8 cellular contexts compared by ENCODE assay signal in genomic region chr1:236686815-236687160, GRCh38. TPM values are rescaled to one million over a fixed set of nuclear protein-coding genes. Genes with fewer than 3 reads are reported as not detected.
A peak's percentile ranks its signal among the peaks of the same experiment; 100 is the strongest.
DNase-seq lines count a peak whose midpoint lies in the region; ATAC-seq and TF ChIP-seq lines count a peak whose summit lies in the region.

No MANE protein-coding gene starts in this region.

- no peak overlapping the region for H3K27ac Mint-ChIP-seq in naive thymus-derived CD4-positive, alpha-beta T cell

- H3K36me3 ChIP-seq in effector memory CD4-positive, alpha-beta T cell (ENCODE audit: control insufficient read depth, insufficient read depth, low read length): no peaks in the 10 kb centered on the region
- no peaks in the 10 kb centered on the region for H3K36me3 ChIP-seq in naive thymus-derived CD4-positive, alpha-beta T cell (ENCODE audit: control insufficient read depth in 2 of 3, insufficient read depth in 3 of 3, low read length in 3 of 3)

- H3K4me3 ChIP-seq in HL-60 (replicated peaks; ENCODE audit: insufficient read depth, low read length): peak overlapping the region; percentile 23
- peak overlapping the region; percentile 49 for H3K4me3 ChIP-seq in effector memory CD4-positive, alpha-beta T cell (ENCODE audit: insufficient read depth, low read depth, low read length, poor library complexity, severe bottlenecking)
- H3K4me3 ChIP-seq in naive thymus-derived CD4-positive, alpha-beta T cell (ENCODE audit: low read length): peak overlapping the region; percentile 54

- H3K9me3 ChIP-seq in effector memory CD4-positive, alpha-beta T cell (ENCODE audit: control insufficient read depth, low read length): no peaks in the 10 kb centered on the region
- no peaks in the 10 kb centered on the region for H3K9me3 ChIP-seq in naive thymus-derived CD4-positive, alpha-beta T cell (ENCODE audit: control insufficient read depth in 2 of 3, low read length in 3 of 3)

- peaks cover 0 to 7% (median 2%) of the 10 kb centered on the region in 11 donors for H3K9me3 Mint-ChIP-seq in naive thymus-derived CD4-positive, alpha-beta T cell

- intact Hi-C loops in naive thymus-derived CD4-positive, alpha-beta T cell (cut with micrococcal nuclease): loop anchor here in 1 of 2 donors (5.0 kb wide), 2 partner anchors 84 to 111 kb away; partner anchors contain the start of genes HEATR1 and MTR

- peaks cover 37 to 58% (median 56%) of the 10 kb centered on the region in 5 donors for H3K27me3 Mint-ChIP-seq in naive thymus-derived CD4-positive, alpha-beta T cell

- peak; percentile 30 for DNase-seq in AG08396 (ENCODE audit: low spot score)
- no peak for DNase-seq in HL-60 (ENCODE audit: low read depth in 1 of 2, low spot score in 1 of 2)
- DNase-seq in effector memory CD4-positive, alpha-beta T cell: no peak
- peak in 3 of 9 donors; percentile 0 to 23 (median 6) for DNase-seq in naive thymus-derived CD4-positive, alpha-beta T cell
- DNase-seq in midbrain (lab: John Stamatoyannopoulos, UW): no peak
- no peak for DNase-seq in NCI-H526 (lab: John Stamatoyannopoulos, UW)

- POLR2A ChIA-PET in naive thymus-derived CD4-positive, alpha-beta T cell (lab: Charles Lee): no interaction called here

- CTCF ChIA-PET in naive thymus-derived CD4-positive, alpha-beta T cell (lab: Charles Lee): interaction anchor here (0.8 kb wide), 1 partner anchor 152 kb away, joined by 3 read pairs; no protein-coding TSS in a partner anchor

- no peak overlapping the region for H3K27ac ChIP-seq in HL-60 (replicated peaks)
- no peak overlapping the region for H3K27ac ChIP-seq in effector memory CD4-positive, alpha-beta T cell (ENCODE audit: insufficient read depth, low read length, poor library complexity, severe bottlenecking)
- H3K27ac ChIP-seq in naive thymus-derived CD4-positive, alpha-beta T cell (ENCODE audit: low read depth, low read length): no peak overlapping the region

- peaks cover 18% of the 10 kb centered on the region for H3K27me3 ChIP-seq in HL-60 (ENCODE audit: insufficient read depth, poor library complexity, severe bottlenecking)
- H3K27me3 ChIP-seq in effector memory CD4-positive, alpha-beta T cell (replicated peaks; ENCODE audit: control insufficient read depth, insufficient read depth, low read length, poor library complexity, severe bottlenecking): no peaks in the 10 kb centered on the region
- peaks cover 10 to 14% of the 10 kb centered on the region in 2 donors for H3K27me3 ChIP-seq in naive thymus-derived CD4-positive, alpha-beta T cell (ENCODE audit: control insufficient read depth in 2 of 2, insufficient read depth in 2 of 2, low read length in 2 of 2)

- peaks cover 0 to 6% (median 2%) of the 10 kb centered on the region in 5 donors for H3K36me3 Mint-ChIP-seq in naive thymus-derived CD4-positive, alpha-beta T cell

- H3K4me1 ChIP-seq in effector memory CD4-positive, alpha-beta T cell (ENCODE audit: control insufficient read depth, insufficient read depth, low read length, poor library complexity, severe bottlenecking): peaks cover 11% of the 10 kb centered on the region
- H3K4me1 ChIP-seq in naive thymus-derived CD4-positive, alpha-beta T cell (ENCODE audit: control insufficient read depth in 2 of 2, insufficient read depth in 2 of 2, low read length in 2 of 2): peaks cover 12 to 13% of the 10 kb centered on the region in 2 donors

- peaks cover 9 to 32% (median 25%) of the 10 kb centered on the region in 7 donors for H3K4me1 Mint-ChIP-seq in naive thymus-derived CD4-positive, alpha-beta T cell

- ATAC-seq in naive thymus-derived CD4-positive, alpha-beta T cell: no peak
- ATAC-seq in GM21786 (IDR thresholded peaks at IDR 0.05; ENCODE audit: unreplicated experiment) (no peak), HG03565 (IDR thresholded peaks at IDR 0.05; ENCODE audit: unreplicated experiment) (no peak)

- peak overlapping the region; percentile 41 to 85 (median 77) for H3K4me3 Mint-ChIP-seq in naive thymus-derived CD4-positive, alpha-beta T cell

- no peak for TF ChIP-seq CTCF in HL-60 (IDR thresholded peaks at IDR 0.05; ENCODE audit: insufficient read depth, low read length)

RNA-seq across cellular contexts. Expression of gene ACTN2, which starts 0.5 kb away (rescaled TPM):
- not detected for total RNA-seq in naive thymus-derived CD4-positive, alpha-beta T cell
- not detected for polyA plus RNA-seq in naive thymus-derived CD4-positive, alpha-beta T cell
